ENCODE assay signal across 28 cellular contexts in genomic region chr11:86781546-86781945, GRCh38. TPM values are rescaled to one million over a fixed set of nuclear protein-coding genes. Genes with fewer than 3 reads are reported as not detected.
A peak's percentile ranks its signal among the peaks of the same experiment; 100 is the strongest.
DNase-seq lines count a peak whose midpoint lies in the region; ATAC-seq and TF ChIP-seq lines count a peak whose summit lies in the region.
"Had no signal": no experiment of that assay in that cellular context is flagged by ENCODE, and none has a peak within 500 bp of the region (broad histone marks: within the 10 kb centered on the region; RNA-seq: fewer than 3 reads in every experiment).

No MANE protein-coding gene starts in this region.

- no peaks in the 10 kb centered on the region for H3K36me3 Mint-ChIP-seq in GM23338 (ENCODE audit: low read depth)
- H3K36me3 Mint-ChIP-seq: naive B cell; stimulated activated effector memory CD8-positive, alpha-beta T cell treated with anti-CD3 and anti-CD28 coated beads, Interleukin-12 subunit alpha, Interleukin-12 subunit beta, amount 100 ng/mL, for 72 hours had no signal

- H3K36me3 ChIP-seq in A673 (ENCODE audit: insufficient read depth, low read length, poor library complexity, severe bottlenecking) (no peaks in the 10 kb centered on the region), GM23338 (ENCODE audit: insufficient read depth) (no peaks in the 10 kb centered on the region)
- H3K36me3 ChIP-seq: BLaER1, spleen had no signal

- intact Hi-C loops in A673 (cut with micrococcal nuclease; ENCODE audit: unreplicated experiment): no loop called here

- H3K79me2 ChIP-seq in GM23338 (replicated peaks; ENCODE audit: insufficient read depth): no peaks in the 10 kb centered on the region

- H3K9me3 Mint-ChIP-seq in GM23338: no peaks in the 10 kb centered on the region
- H3K9me3 Mint-ChIP-seq: IgD-negative memory B cell; naive B cell; stimulated activated effector memory CD8-positive, alpha-beta T cell treated with anti-CD3 and anti-CD28 coated beads, Interleukin-12 subunit alpha, Interleukin-12 subunit beta, amount 100 ng/mL, for 72 hours had no signal

- POLR2A ChIA-PET in A673 (lab: Charles Lee; ENCODE audit: low non-redundant PET): no interaction called here

- H3K4me3 ChIP-seq in A673 (ENCODE audit: low read depth, low read length, poor library complexity, severe bottlenecking): no peak overlapping the region
- H3K4me3 ChIP-seq in GM23338: no peak overlapping the region
- H3K4me3 ChIP-seq: BLaER1, dorsolateral prefrontal cortex, spleen had no signal

- DNase-seq in A673 (ENCODE audit: low spot score) (no peak), GM23338 (ENCODE audit: low spot score) (peak; percentile 64), OCI-M1 (lab: John Stamatoyannopoulos, UW) (peak; percentile 66), iPS-NIHi11 (ENCODE audit: low spot score) (peak; percentile 39), germinal center (ENCODE audit: low spot score) (no peak), ureter (ENCODE audit: low spot score) (no peak)
- no peak for DNase-seq in effector CD8-positive, alpha-beta T cell (lab: John Stamatoyannopoulos, UW)
- DNase-seq: activated CD8-positive, alpha-beta T cell treated with anti-CD3 and anti-CD28 coated beads, Interleukin-2, amount 10 ng/mL, durations not matched to agents 7 days and 5 days; activated effector memory CD4-positive, alpha-beta T cell treated with anti-CD3 and anti-CD28 coated beads, Interleukin-2, amount 50 U/mL, for 16 hours; activated T-cell treated with anti-CD3 and anti-CD28 coated beads for 4 hours; COR-L47; dorsolateral prefrontal cortex; head of caudate nucleus; naive B cell; NCI-H1417 treated with DMSO at 0.1 percent for 48 hours; NCI-H2081 treated with DMSO at 0.1 percent for 48 hours; NCI-H345; NCI-H82; retina; SHP77 treated with DMSO at 0.1 percent for 48 hours; spleen; stimulated activated CD4-positive, alpha-beta T cell treated with anti-CD3 and anti-CD28 coated beads, Interleukin-2, amount 100 ng/mL, for 48 hours; substantia nigra had no signal

- H3K4me1 Mint-ChIP-seq in GM23338: no peaks in the 10 kb centered on the region; the same call in 2 of the 3 replicates
- H3K4me1 Mint-ChIP-seq: IgD-negative memory B cell; naive B cell; stimulated activated effector memory CD8-positive, alpha-beta T cell treated with anti-CD3 and anti-CD28 coated beads, Interleukin-12 subunit alpha, Interleukin-12 subunit beta, amount 100 ng/mL, for 72 hours had no signal

- H3K27me3 Mint-ChIP-seq in GM23338 (ENCODE audit: insufficient read depth, low read depth, poor library complexity): peaks cover 4% of the 10 kb centered on the region

- H3K27ac Mint-ChIP-seq in GM23338: no peak overlapping the region
- H3K27ac Mint-ChIP-seq: activated CD8-positive, alpha-beta T cell treated with anti-CD3 and anti-CD28 coated beads, Interleukin-2, amount 10 ng/mL, durations not matched to agents 7 days and 5 days; IgD-negative memory B cell; naive B cell; stimulated activated effector memory CD8-positive, alpha-beta T cell treated with anti-CD3 and anti-CD28 coated beads, Interleukin-12 subunit alpha, Interleukin-12 subunit beta, amount 100 ng/mL, for 72 hours had no signal

- TF ChIP-seq CTCF in A673 (conservative IDR thresholded peaks at IDR 0.05; ENCODE audit: low read depth, low read length): peak; percentile 30
- peak; percentile 51 to 72 for TF ChIP-seq CTCF in GM23338 (conservative IDR thresholded peaks at IDR 0.05; ENCODE audit: low read depth in 2 of 2)

- H2AFZ ChIP-seq in GM23338: no peak overlapping the region

- no peak overlapping the region for H3K4me2 ChIP-seq in GM23338
- H3K4me2 ChIP-seq: BLaER1 had no signal

- 0 out of 2 replicates have a peak, but pooled peaks cover 3% of the 10 kb centered on the region for H3K9me2 ChIP-seq in GM23338 (ENCODE audit: insufficient read depth)

- no peaks in the 10 kb centered on the region for H3K9me3 ChIP-seq in A673 (ENCODE audit: low read depth, low read length, poor library complexity, severe bottlenecking)
- H3K9me3 ChIP-seq: BLaER1, spleen had no signal

- H3K27ac ChIP-seq in A673 (ENCODE audit: low read depth, low read length, poor library complexity, severe bottlenecking): no peak overlapping the region
- no peak overlapping the region for H3K27ac ChIP-seq in GM23338 (ENCODE audit: low read depth)
- H3K27ac ChIP-seq: BLaER1, dorsolateral prefrontal cortex, spleen had no signal

- H3K4me3 Mint-ChIP-seq in GM23338: no peak overlapping the region
- H3K4me3 Mint-ChIP-seq: activated CD8-positive, alpha-beta T cell treated with anti-CD3 and anti-CD28 coated beads, Interleukin-2, amount 10 ng/mL, durations not matched to agents 7 days and 5 days; IgD-negative memory B cell; naive B cell; stimulated activated effector memory CD8-positive, alpha-beta T cell treated with anti-CD3 and anti-CD28 coated beads, Interleukin-12 subunit alpha, Interleukin-12 subunit beta, amount 100 ng/mL, for 72 hours had no signal

- H3K27me3 ChIP-seq in A673 (replicated peaks; ENCODE audit: insufficient read depth, low read depth, low read length, poor library complexity): no peaks in the 10 kb centered on the region
- H3K27me3 ChIP-seq in GM23338 (ENCODE audit: insufficient read depth): no peaks in the 10 kb centered on the region
- H3K27me3 ChIP-seq: BLaER1, spleen had no signal

- CTCF ChIA-PET in A673 (lab: Charles Lee): no interaction called here

- no peaks in the 10 kb centered on the region for H3F3A ChIP-seq in GM23338 (replicated peaks; ENCODE audit: low read depth)

- peak; percentile 95 for ATAC-seq in GM23338
- no peak for ATAC-seq in HG02970 (IDR thresholded peaks at IDR 0.05; ENCODE audit: low FRiP score, unreplicated experiment)
- ATAC-seq: activated CD4-positive, CD25-positive, alpha-beta regulatory T cell treated with anti-CD3 and anti-CD28 coated beads, Interleukin-2, amount 50 U/mL, for 24 hours; activated CD8-positive, alpha-beta T cell treated with anti-CD3 and anti-CD28 coated beads, Interleukin-2, amount 10 ng/mL, durations not matched to agents 7 days and 5 days; stimulated activated effector memory CD8-positive, alpha-beta T cell treated with anti-CD3 and anti-CD28 coated beads, Interleukin-12 subunit alpha, Interleukin-12 subunit beta, amount 100 ng/mL, for 72 hours had no signal

- H3K4me1 ChIP-seq in A673 (ENCODE audit: insufficient read depth, low read length, poor library complexity, severe bottlenecking) (peaks cover 11% of the 10 kb centered on the region), GM23338 (ENCODE audit: insufficient read depth) (no peaks in the 10 kb centered on the region)
- H3K4me1 ChIP-seq: BLaER1, spleen had no signal

- no peaks in the 10 kb centered on the region for H4K20me1 ChIP-seq in GM23338 (replicated peaks; ENCODE audit: insufficient read depth)
- H4K20me1 ChIP-seq: BLaER1 had no signal

- no TSS peak for BruUV-seq in A673 (replicated peaks; lab: Mats Ljungman, UMichigan)

TF ChIP-seq in GM23338, 12 proteins besides CTCF, POLR2A, EP300 and RAD21 (continues in another document):
- no peak for TF ChIP-seq EZH2phosphoT487 (IDR thresholded peaks at IDR 0.05; ENCODE audit: unreplicated experiment)
- no peak for TF ChIP-seq POLR2AphosphoS5 (IDR thresholded peaks at IDR 0.05; ENCODE audit: low read depth)
- TF ChIP-seq ZNF114 (CRISPR knock-in tag; IDR thresholded peaks at IDR 0.05): no peak

RNA-seq across cellular contexts. Expression of gene PRSS23, which starts 18.8 kb away (rescaled TPM):
- total RNA-seq in A673 (2021) (9.4 and 12.1 TPM in 2 replicates), ureter (27.8 TPM)
- 4.7 and 9.6 TPM in 2 replicates for total RNA-seq in GM23338 (2014; rRNA removed; shearing (Covaris generic))
- polyA plus RNA-seq in GM23338 (2016; fragmentation: Nextera tagmentation; extraction: Ambion mirVana): 2.1 and 3.9 TPM in 2 replicates

Comparison
In these comparisons a context has a peak if more than half of its experiments do, and no peak if none do; other contexts are left out.
1. DNase-seq: peak in GM23338 (single experiment), OCI-M1 (single experiment) and iPS-NIHi11 (single experiment); none in A673 (single experiment), effector CD8-positive, alpha-beta T cell (single experiment), germinal center (single experiment) and ureter (single experiment).